In the genomic region with DNA sequence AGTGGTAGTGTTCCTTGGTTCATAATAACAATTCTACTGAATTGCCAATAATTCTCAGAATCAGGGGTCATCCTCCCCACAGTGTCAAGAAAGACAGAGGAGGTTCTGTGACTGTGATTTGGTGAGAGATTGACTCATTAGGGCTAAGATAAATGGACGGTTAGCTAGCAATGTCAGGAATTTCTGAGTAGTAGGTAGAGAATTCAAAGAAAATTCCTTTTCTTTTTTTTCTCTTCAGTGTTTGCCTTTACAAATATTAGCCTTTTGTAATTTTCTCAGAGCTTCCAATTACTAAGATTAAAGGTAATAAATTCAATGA, we compare ENCODE assay signal across 15 cellular contexts. TPM values are rescaled to one million over a fixed set of nuclear protein-coding genes. Genes with fewer than 3 reads are reported as not detected.
DNase-seq lines count a peak whose midpoint lies in the region; TF ChIP-seq lines count a peak whose summit lies in the region.
"Had no signal": no experiment of that assay in that cellular context is flagged by ENCODE, and none has a peak within 500 bp of the region (broad histone marks: within the 10 kb centered on the region; RNA-seq: fewer than 3 reads in every experiment).

No MANE protein-coding gene starts in this region.

- no peak for TF ChIP-seq CTCF in mesothelial cell of epicardium (IDR thresholded peaks at IDR 0.05; ENCODE audit: unreplicated experiment)

- CTCF ChIA-PET in activated CD4-positive, alpha-beta T cell treated with anti-CD3 and anti-CD28 coated beads, Interleukin-2, amount 10 ng/mL, durations not matched to agents 7 days and 5 days (lab: Charles Lee): no interaction called here

- peak overlapping the region; percentile 79 for H3K27ac Mint-ChIP-seq in mesothelial cell of epicardium
- H3K27ac Mint-ChIP-seq in activated CD4-positive, alpha-beta T cell treated with anti-CD3 and anti-CD28 coated beads, Interleukin-2, amount 10 ng/mL, durations not matched to agents 7 days and 5 days: no peak overlapping the region
- H3K27ac Mint-ChIP-seq: stimulated activated naive CD8-positive, alpha-beta T cell treated with anti-CD3 and anti-CD28 coated beads, Interleukin-15, Interleukin-2, amounts not matched to agents 100 ng/mL and 50 ng/mL, for 24 hours had no signal

- in situ Hi-C loops in Caki2 (cut with HindIII; ENCODE audit: low pct_unique_long_range_greater_than_20kb, low sequenced_read_pairs): no loop called here
- in situ Hi-C loops in KBM-7 (cut with MboI; ENCODE audit: low pct_unique_long_range_greater_than_20kb, low sequenced_read_pairs): no loop called here

- H3K36me3 Mint-ChIP-seq in mesothelial cell of epicardium: no peaks in the 10 kb centered on the region
- no peaks in the 10 kb centered on the region for H3K36me3 Mint-ChIP-seq in activated CD4-positive, alpha-beta T cell treated with anti-CD3 and anti-CD28 coated beads, Interleukin-2, amount 10 ng/mL, durations not matched to agents 7 days and 5 days (ENCODE audit: low read depth)

- DNase-seq in Caki2 (ENCODE audit: low read depth) (peak; percentile 72), NCI-H226 (peak; percentile 69), dedifferentiated amniotic fluid mesenchymal stem cell (ENCODE audit: extremely low spot score) (peak; percentile 42), mesothelial cell of epicardium (ENCODE audit: low spot score in 2 of 2, unreplicated experiment in 2 of 2) (no peak), cerebellum (ENCODE audit: low spot score) (no peak), KBM-7 (no peak), HPDE6-E6E7 (ENCODE audit: extremely low spot score) (no peak)
- no peak for DNase-seq in activated CD4-positive, alpha-beta T cell treated with anti-CD3 and anti-CD28 coated beads, Interleukin-2, amount 10 ng/mL, durations not matched to agents 7 days and 5 days
- DNase-seq: activated naive CD4-positive, alpha-beta T cell treated with anti-CD3 and anti-CD28 coated beads, Interleukin-2, amount 50 U/mL, for 16 hours; colonic mucosa; H7; NCI-H1092; NCI-H2171 treated with DMSO at 0.1 percent for 48 hours; WERI-Rb-1 had no signal

- no peak overlapping the region for H3K4me3 Mint-ChIP-seq in mesothelial cell of epicardium
- H3K4me3 Mint-ChIP-seq in activated CD4-positive, alpha-beta T cell treated with anti-CD3 and anti-CD28 coated beads, Interleukin-2, amount 10 ng/mL, durations not matched to agents 7 days and 5 days: no peak overlapping the region
- H3K4me3 Mint-ChIP-seq: stimulated activated naive CD8-positive, alpha-beta T cell treated with anti-CD3 and anti-CD28 coated beads, Interleukin-15, Interleukin-2, amounts not matched to agents 100 ng/mL and 50 ng/mL, for 24 hours had no signal

- H3K9me3 Mint-ChIP-seq in mesothelial cell of epicardium: no peaks in the 10 kb centered on the region
- H3K9me3 Mint-ChIP-seq in activated CD4-positive, alpha-beta T cell treated with anti-CD3 and anti-CD28 coated beads, Interleukin-2, amount 10 ng/mL, durations not matched to agents 7 days and 5 days: no peaks in the 10 kb centered on the region
- H3K9me3 Mint-ChIP-seq: stimulated activated naive CD8-positive, alpha-beta T cell treated with anti-CD3 and anti-CD28 coated beads, Interleukin-15, Interleukin-2, amounts not matched to agents 100 ng/mL and 50 ng/mL, for 24 hours had no signal

- POLR2A ChIA-PET in activated CD4-positive, alpha-beta T cell treated with anti-CD3 and anti-CD28 coated beads, Interleukin-2, amount 10 ng/mL, durations not matched to agents 7 days and 5 days (lab: Charles Lee): no interaction called here

- H3K27me3 Mint-ChIP-seq in mesothelial cell of epicardium (ENCODE audit: low read depth): no peaks in the 10 kb centered on the region
- H3K27me3 Mint-ChIP-seq in activated CD4-positive, alpha-beta T cell treated with anti-CD3 and anti-CD28 coated beads, Interleukin-2, amount 10 ng/mL, durations not matched to agents 7 days and 5 days: peaks cover 12% of the 10 kb centered on the region

- peaks cover 20% of the 10 kb centered on the region for H3K4me1 Mint-ChIP-seq in mesothelial cell of epicardium
- peaks cover 6% of the 10 kb centered on the region for H3K4me1 Mint-ChIP-seq in activated CD4-positive, alpha-beta T cell treated with anti-CD3 and anti-CD28 coated beads, Interleukin-2, amount 10 ng/mL, durations not matched to agents 7 days and 5 days

RNA-seq across cellular contexts. Expression of a gene that starts 16.8 kb away (rescaled TPM):
- total RNA-seq in Caki2 (2014; rRNA removed; shearing (Covaris generic); ENCODE audit: low replicate concordance): 72.8 and 86.8 TPM in 2 replicates
- total RNA-seq in mesothelial cell of epicardium: 58.3 to 69.7 TPM (median 61.8 TPM) in 3 replicates
- 1 to 10 TPM; 1.8 to 2.3 TPM for total RNA-seq in activated CD4-positive, alpha-beta T cell treated with anti-CD3 and anti-CD28 coated beads, Interleukin-2, amount 10 ng/mL, durations not matched to agents 7 days and 5 days
- total RNA-seq in cerebellum: 47.9 TPM

Comparison
In these comparisons a context has a peak if more than half of its experiments do, and no peak if none do; other contexts are left out.
1. DNase-seq: peak in Caki2 (single experiment), NCI-H226 (single experiment) and dedifferentiated amniotic fluid mesenchymal stem cell (single experiment); none in mesothelial cell of epicardium (0 of 2), activated CD4-positive, alpha-beta T cell treated with anti-CD3 and anti-CD28 coated beads, Interleukin-2, amount 10 ng/mL, durations not matched to agents 7 days and 5 days (single experiment), cerebellum (single experiment), KBM-7 (single experiment) and HPDE6-E6E7 (single experiment).
2. RNA of a gene that starts 16.8 kb away (total RNA-seq): 72.8 to 86.8 TPM in Caki2, 58.3 to 69.7 TPM in mesothelial cell of epicardium and 47.9 TPM in cerebellum (single experiment); 1.8 to 2.3 TPM in activated CD4-positive, alpha-beta T cell treated with anti-CD3 and anti-CD28 coated beads, Interleukin-2, amount 10 ng/mL, durations not matched to agents 7 days and 5 days; every median in the first group is over 10 times any median in the second.